Comparison of ENCODE assay signal across 8 cellular contexts in genomic region chr10:30706189-30706588, GRCh38.
DNase-seq lines count a peak whose midpoint lies in the region; ATAC-seq and TF ChIP-seq lines count a peak whose summit lies in the region.
"Not testable (repeated sequence)": the region's sequence is repeated elsewhere in the genome, so short reads cannot be mapped to it uniquely, and the experiment has no call there.

No MANE protein-coding gene starts in this region.

- peak overlapping the region; percentile 73 to 99 (median 83) for H3K27ac Mint-ChIP-seq in CD4-positive, CD25-positive, alpha-beta regulatory T cell
- H3K27ac Mint-ChIP-seq in WTC11, result not testable (repeated sequence)
- peak overlapping the region; percentile 97 for H3K27ac Mint-ChIP-seq in activated T-cell treated with anti-CD3 and anti-CD28 coated beads, Interleukin-2, amount 50 U/mL, for 24 hours
- H3K27ac Mint-ChIP-seq in activated naive CD8-positive, alpha-beta T cell treated with anti-CD3 and anti-CD28 coated beads for 36 hours, result peak overlapping the region; percentile 97
- H3K27ac Mint-ChIP-seq in naive thymus-derived CD4-positive, alpha-beta T cell, result peak overlapping the region; percentile 88 to 99 (median 97)
- H3K27ac Mint-ChIP-seq in stimulated activated naive CD8-positive, alpha-beta T cell treated with anti-CD3 and anti-CD28 coated beads, Interleukin-15, Interleukin-2, amounts not matched to agents 100 ng/mL and 50 ng/mL, for 24 hours, result peak overlapping the region; percentile 65

- H3K4me1 ChIP-seq in CD4-positive, CD25-positive, alpha-beta regulatory T cell (ENCODE audit: control insufficient read depth, insufficient read depth, low read length, poor library complexity, severe bottlenecking), result peaks cover 49% of the 10 kb centered on the region
- H3K4me1 ChIP-seq in HEK293 (ENCODE audit: control insufficient read depth, insufficient read depth, low read length); NT2/D1 (ENCODE audit: insufficient read depth, insufficient read length): not testable (repeated sequence)
- H3K4me1 ChIP-seq in naive thymus-derived CD4-positive, alpha-beta T cell (ENCODE audit: control insufficient read depth in 2 of 2, insufficient read depth in 2 of 2, low read length in 2 of 2), result peaks cover 38 to 39% of the 10 kb centered on the region in 2 donors

- POLR2A ChIA-PET in HEK293 (lab: Yijun Ruan, JAX); WTC11 (lab: Charles Lee): not testable (repeated sequence)
- POLR2A ChIA-PET in naive thymus-derived CD4-positive, alpha-beta T cell (lab: Charles Lee), result interaction anchor here (1.5 to 3.1 kb wide), 2 partner anchors 11 to 1055 kb away, joined by 3 to 15 read pairs; no protein-coding TSS in a partner anchor

- not testable (repeated sequence) for DNase-seq in CD4-positive, CD25-positive, alpha-beta regulatory T cell; NT2/D1 (ENCODE audit: low read depth, low spot score); WTC11 (ENCODE audit: low spot score); activated T-cell treated with anti-CD3 and anti-CD28 coated beads, Interleukin-2, amount 50 U/mL, for 24 hours; activated naive CD8-positive, alpha-beta T cell treated with anti-CD3 and anti-CD28 coated beads for 36 hours; naive thymus-derived CD4-positive, alpha-beta T cell

- H3K9me3 ChIP-seq in CD4-positive, CD25-positive, alpha-beta regulatory T cell (ENCODE audit: control insufficient read depth in 2 of 2, low read length in 2 of 2); HEK293 (ENCODE audit: control insufficient read depth, insufficient read depth, low read depth, low read length); NT2/D1 (ENCODE audit: insufficient read depth, low read length); naive thymus-derived CD4-positive, alpha-beta T cell (ENCODE audit: control insufficient read depth in 2 of 3, low read length in 3 of 3): not testable (repeated sequence)

- peaks cover 12 to 56% (median 30%) of the 10 kb centered on the region in 4 donors for H3K4me1 Mint-ChIP-seq in CD4-positive, CD25-positive, alpha-beta regulatory T cell
- H3K4me1 Mint-ChIP-seq in WTC11, result peaks cover 42% of the 10 kb centered on the region
- H3K4me1 Mint-ChIP-seq in activated T-cell treated with anti-CD3 and anti-CD28 coated beads, Interleukin-2, amount 50 U/mL, for 24 hours (ENCODE audit: low read depth), result peaks cover 63% of the 10 kb centered on the region
- peaks cover 46% of the 10 kb centered on the region for H3K4me1 Mint-ChIP-seq in activated naive CD8-positive, alpha-beta T cell treated with anti-CD3 and anti-CD28 coated beads for 36 hours
- peaks cover 27 to 61% (median 53%) of the 10 kb centered on the region in 7 donors for H3K4me1 Mint-ChIP-seq in naive thymus-derived CD4-positive, alpha-beta T cell
- peaks cover 59% of the 10 kb centered on the region for H3K4me1 Mint-ChIP-seq in stimulated activated naive CD8-positive, alpha-beta T cell treated with anti-CD3 and anti-CD28 coated beads, Interleukin-15, Interleukin-2, amounts not matched to agents 100 ng/mL and 50 ng/mL, for 24 hours (ENCODE audit: low read depth)

- H3K27ac ChIP-seq in CD4-positive, CD25-positive, alpha-beta regulatory T cell (ENCODE audit: insufficient read depth, low read length, poor library complexity, severe bottlenecking), result peak overlapping the region; percentile 89
- H3K27ac ChIP-seq in HEK293 (ENCODE audit: extremely low read depth, low read depth, low read length), result not testable (repeated sequence)
- peak overlapping the region; percentile 86 for H3K27ac ChIP-seq in naive thymus-derived CD4-positive, alpha-beta T cell (ENCODE audit: low read depth, low read length)

- H3K9me3 Mint-ChIP-seq in CD4-positive, CD25-positive, alpha-beta regulatory T cell; WTC11; activated T-cell treated with anti-CD3 and anti-CD28 coated beads, Interleukin-2, amount 50 U/mL, for 24 hours; activated naive CD8-positive, alpha-beta T cell treated with anti-CD3 and anti-CD28 coated beads for 36 hours; naive thymus-derived CD4-positive, alpha-beta T cell; stimulated activated naive CD8-positive, alpha-beta T cell treated with anti-CD3 and anti-CD28 coated beads, Interleukin-15, Interleukin-2, amounts not matched to agents 100 ng/mL and 50 ng/mL, for 24 hours: not testable (repeated sequence)

- not testable (repeated sequence) for H3K36me3 ChIP-seq in CD4-positive, CD25-positive, alpha-beta regulatory T cell (ENCODE audit: control insufficient read depth, insufficient read depth, low read length); HEK293 (ENCODE audit: control insufficient read depth in 2 of 2, insufficient read depth in 1 of 2, low read length in 2 of 2); NT2/D1 (ENCODE audit: insufficient read depth, insufficient read length, low read length); naive thymus-derived CD4-positive, alpha-beta T cell (ENCODE audit: control insufficient read depth in 2 of 3, insufficient read depth in 3 of 3, low read length in 3 of 3)

- H3K27me3 Mint-ChIP-seq in CD4-positive, CD25-positive, alpha-beta regulatory T cell; WTC11 (ENCODE audit: low read depth); activated T-cell treated with anti-CD3 and anti-CD28 coated beads, Interleukin-2, amount 50 U/mL, for 24 hours; activated naive CD8-positive, alpha-beta T cell treated with anti-CD3 and anti-CD28 coated beads for 36 hours; naive thymus-derived CD4-positive, alpha-beta T cell; stimulated activated naive CD8-positive, alpha-beta T cell treated with anti-CD3 and anti-CD28 coated beads, Interleukin-15, Interleukin-2, amounts not matched to agents 100 ng/mL and 50 ng/mL, for 24 hours: not testable (repeated sequence)

- intact Hi-C loops in naive thymus-derived CD4-positive, alpha-beta T cell (cut with micrococcal nuclease), result loop anchor here (5.0 to 10.0 kb wide), 7 partner anchors 179 to 1669 kb away; partner anchors contain the start of genes ARHGAP12 (in 2 of the 2), EPC1 (in 1 of the 2) and MAP3K8 (in 1 of the 2)

- not testable (repeated sequence) for H3K36me3 Mint-ChIP-seq in CD4-positive, CD25-positive, alpha-beta regulatory T cell; WTC11; activated naive CD8-positive, alpha-beta T cell treated with anti-CD3 and anti-CD28 coated beads for 36 hours; naive thymus-derived CD4-positive, alpha-beta T cell; stimulated activated naive CD8-positive, alpha-beta T cell treated with anti-CD3 and anti-CD28 coated beads, Interleukin-15, Interleukin-2, amounts not matched to agents 100 ng/mL and 50 ng/mL, for 24 hours (ENCODE audit: low read depth)
- peaks cover 24% of the 10 kb centered on the region for H3K36me3 Mint-ChIP-seq in activated T-cell treated with anti-CD3 and anti-CD28 coated beads, Interleukin-2, amount 50 U/mL, for 24 hours (ENCODE audit: low read depth)

- H3K4me3 ChIP-seq in CD4-positive, CD25-positive, alpha-beta regulatory T cell (ENCODE audit: low read depth, low read length); HEK293 (ENCODE audit: low read depth, low read length); NT2/D1 (ENCODE audit: insufficient read length, low read depth): not testable (repeated sequence)
- peak overlapping the region; percentile 63 for H3K4me3 ChIP-seq in naive thymus-derived CD4-positive, alpha-beta T cell (ENCODE audit: low read length)

- not testable (repeated sequence) for ATAC-seq in CD4-positive, CD25-positive, alpha-beta regulatory T cell (ENCODE audit: low read depth in 2 of 2); WTC11; naive thymus-derived CD4-positive, alpha-beta T cell

- H3K4me3 Mint-ChIP-seq in CD4-positive, CD25-positive, alpha-beta regulatory T cell, result peak overlapping the region in 2 of 4 donors; percentile 73 to 95
- not testable (repeated sequence) for H3K4me3 Mint-ChIP-seq in WTC11; activated naive CD8-positive, alpha-beta T cell treated with anti-CD3 and anti-CD28 coated beads for 36 hours; stimulated activated naive CD8-positive, alpha-beta T cell treated with anti-CD3 and anti-CD28 coated beads, Interleukin-15, Interleukin-2, amounts not matched to agents 100 ng/mL and 50 ng/mL, for 24 hours
- peak overlapping the region; percentile 86 for H3K4me3 Mint-ChIP-seq in activated T-cell treated with anti-CD3 and anti-CD28 coated beads, Interleukin-2, amount 50 U/mL, for 24 hours
- peak overlapping the region in 6 of 10 donors; percentile 9 to 98 (median 84) for H3K4me3 Mint-ChIP-seq in naive thymus-derived CD4-positive, alpha-beta T cell

- not testable (repeated sequence) for TF ChIP-seq CTCF in HEK293 (tag by site-specific recombination; IDR thresholded peaks at IDR 0.05); WTC11 (IDR thresholded peaks at IDR 0.05)

- not testable (repeated sequence) for H3K27me3 ChIP-seq in CD4-positive, CD25-positive, alpha-beta regulatory T cell (ENCODE audit: control insufficient read depth, insufficient read depth, low read length); NT2/D1 (ENCODE audit: insufficient read depth, insufficient read length); naive thymus-derived CD4-positive, alpha-beta T cell (ENCODE audit: control insufficient read depth in 2 of 2, insufficient read depth in 2 of 2, low read length in 2 of 2)

- CTCF ChIA-PET in HEK293 (lab: Yijun Ruan, JAX), result interaction anchor here (2.2 kb wide), 1 partner anchor 19 kb away, joined by 6 read pairs; no protein-coding TSS in a partner anchor
- CTCF ChIA-PET in WTC11 (lab: Charles Lee), result interaction anchor here (2.2 kb wide), 1 partner anchor 19 kb away, joined by 14 read pairs; no protein-coding TSS in a partner anchor
- CTCF ChIA-PET in naive thymus-derived CD4-positive, alpha-beta T cell (lab: Charles Lee), result interaction anchor here (0.6 to 0.9 kb wide), 2 partner anchors 10 to 11 kb away, joined by 3 read pairs; no protein-coding TSS in a partner anchor

- peak overlapping the region; percentile 26 for H3K9ac ChIP-seq in NT2/D1 (ENCODE audit: insufficient read length, low read depth)
